ENCODE assay signal across 9 cellular contexts in genomic region chr19:47272448-47273312, GRCh38. TPM values are rescaled to one million over a fixed set of nuclear protein-coding genes. Genes with fewer than 3 reads are reported as not detected.
DNase-seq lines count a peak whose midpoint lies in the region; ATAC-seq and TF ChIP-seq lines count a peak whose summit lies in the region.
"Had no signal": no experiment of that assay in that cellular context is flagged by ENCODE, and none has a peak within 500 bp of the region (broad histone marks: within the 10 kb centered on the region; RNA-seq: fewer than 3 reads in every experiment).

No MANE protein-coding gene starts in this region.

- no peaks in the 10 kb centered on the region for H3K9me3 ChIP-seq in NT2/D1 (ENCODE audit: insufficient read depth, low read length)
- H3K9me3 ChIP-seq in colonic mucosa, result no peaks in the 10 kb centered on the region
- H3K9me3 ChIP-seq in mesodermal cell (ENCODE audit: control insufficient read depth, low read length), result no peaks in the 10 kb centered on the region
- no peaks in the 10 kb centered on the region for H3K9me3 ChIP-seq in tibial artery

- H3K4me3 ChIP-seq in NT2/D1 (ENCODE audit: insufficient read length, low read depth) (peak overlapping the region; percentile 68), colonic mucosa (peak overlapping the region; percentile 51), mesodermal cell (ENCODE audit: extremely low read depth, insufficient read depth, low read length, poor library complexity, severe bottlenecking) (peak overlapping the region; percentile 60), tibial artery (peak overlapping the region; percentile 76 to 98)

- H3K27me3 ChIP-seq in NT2/D1 (ENCODE audit: insufficient read depth, insufficient read length) (peaks cover 7% of the 10 kb centered on the region), colonic mucosa (no peaks in the 10 kb centered on the region), tibial artery (no peaks in the 10 kb centered on the region)

- intact Hi-C loops in colonic mucosa (cut with DNase I) (no loop called here), tibial artery (cut with DNase I; ENCODE audit: low total_unique reads) (loop anchor here (2.0 kb wide), 1 partner anchor 14 kb away; no protein-coding TSS in a partner anchor)

- DNase-seq in NCI-H748 (lab: John Stamatoyannopoulos, UW; ENCODE audit: unreplicated experiment), result peak; percentile 76
- no peak for DNase-seq in NCI-H748 treated with DMSO at 0.1 percent for 48 hours (lab: John Stamatoyannopoulos, UW)
- DNase-seq in NT2/D1 (ENCODE audit: low read depth, low spot score), result no peak
- peak; percentile 58 for DNase-seq in colonic mucosa
- DNase-seq in tibial artery, result peak in 1 of 2 donors; percentile 65
- DNase-seq in erythroblast (lab: John Stamatoyannopoulos, UW), result no peak

- no peak for TF ChIP-seq POLR2A in erythroblast (IDR thresholded peaks at IDR 0.05; ENCODE audit: low read length)

- H3K27ac ChIP-seq in colonic mucosa (peak overlapping the region; percentile 93), mesodermal cell (ENCODE audit: low read depth, low read length, severe bottlenecking) (peak overlapping the region; percentile 96), tibial artery (peak overlapping the region; percentile 99)

- H3K9ac ChIP-seq in NT2/D1 (ENCODE audit: insufficient read length, low read depth) (peak overlapping the region; percentile 89), colonic mucosa (ENCODE audit: low read depth in 2 of 2, low read length in 2 of 2) (peak overlapping the region; percentile 99 to 100)

- H3K36me3 ChIP-seq in NT2/D1 (ENCODE audit: insufficient read depth, insufficient read length, low read length), result peaks cover 39% of the 10 kb centered on the region
- no peaks in the 10 kb centered on the region for H3K36me3 ChIP-seq in colonic mucosa
- H3K36me3 ChIP-seq in mesodermal cell (ENCODE audit: control insufficient read depth, insufficient read depth, low read length), result peaks cover 40% of the 10 kb centered on the region
- peaks cover 20 to 43% (median 32%) of the 10 kb centered on the region in 3 donors for H3K36me3 ChIP-seq in tibial artery

- WGBS in mesodermal cell (ENCODE audit: insufficient coverage in 2 of 2), 2 experiments, result 26 to 39% methylated on average over 25 to 38 of the region's 42 CpGs

- peaks cover 12% of the 10 kb centered on the region for H3K4me1 ChIP-seq in NT2/D1 (ENCODE audit: insufficient read depth, insufficient read length)
- H3K4me1 ChIP-seq in colonic mucosa, result peaks cover 4% of the 10 kb centered on the region
- H3K4me1 ChIP-seq in mesodermal cell (ENCODE audit: control insufficient read depth, insufficient read depth, low read length, poor library complexity, severe bottlenecking), result peaks cover 25% of the 10 kb centered on the region
- peaks cover 0 to 39% (median 31%) of the 10 kb centered on the region in 4 donors for H3K4me1 ChIP-seq in tibial artery

- no peak for ATAC-seq in GM19023 (IDR thresholded peaks at IDR 0.05; ENCODE audit: unreplicated experiment)

- TF ChIP-seq CTCF in colonic mucosa (IDR thresholded peaks at IDR 0.05) (no peak), tibial artery (IDR thresholded peaks at IDR 0.05) (no peak)

RNA-seq across cellular contexts. Expression of gene INAFM1, which starts 2.0 kb away (rescaled TPM):
- total RNA-seq in colonic mucosa, result 10 to 100 TPM; 12.8 to 19.6 TPM
- 19.6 TPM for polyA plus RNA-seq in mesodermal cell (2013, experiment 1 of 2)
- 15.4 TPM for polyA plus RNA-seq in mesodermal cell (2013, experiment 2 of 2)

RNA-seq across cellular contexts. Expression of gene CCDC9, which starts 16.4 kb away (rescaled TPM):
- 10 to 100 TPM; 27.2 to 37.3 TPM for total RNA-seq in colonic mucosa
- 24.1 TPM for polyA plus RNA-seq in mesodermal cell (2013, experiment 1 of 2)
- polyA plus RNA-seq in mesodermal cell (2013, experiment 2 of 2), result 20.9 TPM

RNA-seq across cellular contexts. Expression of gene C5AR1, which starts 37.0 kb away (rescaled TPM):
- 10 to 100 TPM in 1 of 2 donors, 1 to 10 TPM in 1; 5.3 to 11.5 TPM for total RNA-seq in colonic mucosa
- 0.41 TPM for polyA plus RNA-seq in mesodermal cell (2013, experiment 1 of 2)
- 0.56 TPM for polyA plus RNA-seq in mesodermal cell (2013, experiment 2 of 2)
- total RNA-seq: dermis microvascular lymphatic vessel endothelial cell had no signal

RNA-seq across cellular contexts. Expression of gene BBC3, which starts 41.7 kb away (rescaled TPM):
- total RNA-seq in colonic mucosa, result 10 to 100 TPM; 19.5 to 21.7 TPM
- 35.3 TPM for polyA plus RNA-seq in mesodermal cell (2013, experiment 1 of 2)
- polyA plus RNA-seq in mesodermal cell (2013, experiment 2 of 2), result 24.8 TPM

RNA-seq across cellular contexts. Expression of gene C5AR2, which starts 59.3 kb away (rescaled TPM):
- total RNA-seq in colonic mucosa, result under 1 TPM; 0.74 to 0.82 TPM
- 0.59 TPM for polyA plus RNA-seq in mesodermal cell (2013, experiment 1 of 2)
- not detected for polyA plus RNA-seq in mesodermal cell (2013, experiment 2 of 2)

Comparison
In these comparisons a context has a peak if more than half of its experiments do, and no peak if none do; other contexts are left out.
1. DNase-seq: peak in NCI-H748 (single experiment) and colonic mucosa (single experiment); none in NCI-H748 treated with DMSO at 0.1 percent for 48 hours (single experiment), NT2/D1 (single experiment) and erythroblast (0 of 2).
2. Peak in every context shown above with its lines, with median percentiles within 50 percentile points of each other: H3K4me3 ChIP-seq and H3K27ac ChIP-seq.